In genomic region chr1:148151911-148152391, GRCh38 we compare ENCODE assay signal across 8 cellular contexts. TPM values are rescaled to one million over a fixed set of nuclear protein-coding genes. Genes with fewer than 3 reads are reported as not detected.
A peak's percentile ranks its signal among the peaks of the same experiment; 100 is the strongest.
DNase-seq lines count a peak whose midpoint lies in the region; ATAC-seq lines count a peak whose summit lies in the region.
"Not testable (repeated sequence)": the region's sequence is repeated elsewhere in the genome, so short reads cannot be mapped to it uniquely, and the experiment has no call there.

NBPF11 (minus strand) TSS chr1:148152281; CDS start chr1:148127003, 25,278 bp downstream.

- H3K36me3 ChIP-seq in CD4-positive, CD25-positive, alpha-beta regulatory T cell (ENCODE audit: control insufficient read depth, insufficient read depth, low read length); NT2/D1 (ENCODE audit: insufficient read depth, insufficient read length, low read length); mesendoderm (ENCODE audit: control insufficient read depth, insufficient read depth, low read length): not testable (repeated sequence)

- H3K4me1 ChIP-seq in CD4-positive, CD25-positive, alpha-beta regulatory T cell (ENCODE audit: control insufficient read depth, insufficient read depth, low read length, poor library complexity, severe bottlenecking); NT2/D1 (ENCODE audit: insufficient read depth, insufficient read length); mesendoderm (ENCODE audit: control insufficient read depth, low read depth, low read length): not testable (repeated sequence)

- H3K9ac ChIP-seq in NT2/D1 (ENCODE audit: insufficient read length, low read depth) (peak within 1 kb of the TSS; percentile 82), mesendoderm (ENCODE audit: low read length) (peak within 1 kb of the TSS; percentile 74)

- H3K23ac ChIP-seq in mesendoderm (ENCODE audit: low read length), result peak within 1 kb of the TSS; percentile 45

- H3K9me3 ChIP-seq in CD4-positive, CD25-positive, alpha-beta regulatory T cell (ENCODE audit: control insufficient read depth in 2 of 2, low read length in 2 of 2); NT2/D1 (ENCODE audit: insufficient read depth, low read length): not testable (repeated sequence)

- H3K56ac ChIP-seq in mesendoderm (ENCODE audit: low read length), result peak within 1 kb of the TSS; percentile 73

- H3K27me3 Mint-ChIP-seq in CD4-positive, CD25-positive, alpha-beta regulatory T cell, result not testable (repeated sequence)

- peak; percentile 92 to 94 for ATAC-seq in CD4-positive, CD25-positive, alpha-beta regulatory T cell (ENCODE audit: low read depth in 2 of 2)
- peak; percentile 73 for ATAC-seq in GM21515 (IDR thresholded peaks at IDR 0.05; ENCODE audit: unreplicated experiment)

- peak within 1 kb of the TSS; percentile 43 for H3K18ac ChIP-seq in mesendoderm (ENCODE audit: low read length)

- H4K8ac ChIP-seq in mesendoderm (ENCODE audit: low read depth, low read length), result peak within 1 kb of the TSS; percentile 86

- H3K4me3 Mint-ChIP-seq in CD4-positive, CD25-positive, alpha-beta regulatory T cell, result peak within 1 kb of the TSS; percentile 96 to 97 (median 96)

- H3K36me3 Mint-ChIP-seq in CD4-positive, CD25-positive, alpha-beta regulatory T cell, result not testable (repeated sequence)

- H2AK5ac ChIP-seq in mesendoderm (ENCODE audit: low read length), result not testable (repeated sequence)

- not testable (repeated sequence) for H2BK5ac ChIP-seq in mesendoderm (ENCODE audit: low read length)

- peak within 1 kb of the TSS; percentile 25 for H3K4me2 ChIP-seq in mesendoderm (ENCODE audit: low read length)

- H3K27me3 ChIP-seq in CD4-positive, CD25-positive, alpha-beta regulatory T cell (ENCODE audit: control insufficient read depth, insufficient read depth, low read length); NT2/D1 (ENCODE audit: insufficient read depth, insufficient read length); mesendoderm (ENCODE audit: insufficient read depth, low read length, poor library complexity): not testable (repeated sequence)

- peak within 1 kb of the TSS; percentile 47 for H3K27ac ChIP-seq in CD4-positive, CD25-positive, alpha-beta regulatory T cell (ENCODE audit: insufficient read depth, low read length, poor library complexity, severe bottlenecking)
- H3K27ac ChIP-seq in mesendoderm (ENCODE audit: low read depth, low read length), result peak within 1 kb of the TSS; percentile 93

- not testable (repeated sequence) for H2BK15ac ChIP-seq in mesendoderm (replicated peaks; ENCODE audit: low read depth)

- H3K4ac ChIP-seq in mesendoderm (ENCODE audit: low read depth, low read length), result peak within 1 kb of the TSS; percentile 65

- not testable (repeated sequence) for H3K79me2 ChIP-seq in mesendoderm (ENCODE audit: control insufficient read depth, insufficient read depth, low read length)

- not testable (repeated sequence) for H2BK120ac ChIP-seq in mesendoderm (ENCODE audit: low read depth, low read length)

- H3K4me3 ChIP-seq in CD4-positive, CD25-positive, alpha-beta regulatory T cell (ENCODE audit: low read depth, low read length), result peak within 1 kb of the TSS; percentile 59
- peak within 1 kb of the TSS; percentile 74 for H3K4me3 ChIP-seq in NT2/D1 (ENCODE audit: insufficient read length, low read depth)
- peak within 1 kb of the TSS; percentile 46 for H3K4me3 ChIP-seq in mesendoderm (ENCODE audit: low read length)

- peak within 1 kb of the TSS; percentile 92 to 97 (median 95) for H3K27ac Mint-ChIP-seq in CD4-positive, CD25-positive, alpha-beta regulatory T cell

- no CpG with 5 or more reads among the region's 41 CpGs for WGBS in mesendoderm (ENCODE audit: extremely low coverage, insufficient coverage, low lambda C conversion rate)

- not testable (repeated sequence) for H3K9me3 Mint-ChIP-seq in CD4-positive, CD25-positive, alpha-beta regulatory T cell

- DNase-seq in CD4-positive, CD25-positive, alpha-beta regulatory T cell, result peak; percentile 73 to 89 (median 79)
- DNase-seq in HUDEP-2 (lab: John Stamatoyannopoulos, UW; ENCODE audit: unreplicated experiment in 76 of 76), result peak in 74 of 76 experiments; percentile 5 to 87 (median 70)
- peak; percentile 87 for DNase-seq in NT2/D1 (ENCODE audit: low read depth, low spot score)
- DNase-seq in activated CD8-positive, alpha-beta memory T cell treated with anti-CD3 and anti-CD28 coated beads for 24 hours, result peak; percentile 92
- peak; percentile 66 for DNase-seq in effector CD8-positive, alpha-beta T cell (lab: John Stamatoyannopoulos, UW)
- peak; percentile 94 for DNase-seq in mesendoderm
- peak; percentile 43 to 70 (median 58) for DNase-seq in stimulated activated CD4-positive, alpha-beta T cell treated with anti-CD3 and anti-CD28 coated beads, TNF-alpha, amount 100 ng/mL, for 1 hour (ENCODE audit: low read depth in 3 of 3, low spot score in 1 of 3)

- H4K5ac ChIP-seq in mesendoderm (ENCODE audit: low read length), result not testable (repeated sequence)

- H3K4me1 Mint-ChIP-seq in CD4-positive, CD25-positive, alpha-beta regulatory T cell, result peaks cover 0 to 28% (median 4%) of the 10 kb centered on the region in 4 donors

- not testable (repeated sequence) for H3K79me1 ChIP-seq in mesendoderm (ENCODE audit: low read length)

RNA-seq across cellular contexts. Expression of gene NBPF11, which starts in this region (rescaled TPM):
- total RNA-seq in CD4-positive, CD25-positive, alpha-beta regulatory T cell, result 22.6 TPM
- 1 to 10 TPM in 3 of 4 donors, under 1 TPM in 1; 0.92 to 2.2 (median 1.7) TPM for polyA plus RNA-seq in CD4-positive, CD25-positive, alpha-beta regulatory T cell
- 3.8 TPM for polyA plus RNA-seq in mesendoderm (2013, experiment 1 of 2)
- polyA plus RNA-seq in mesendoderm (2013, experiment 2 of 2), result 3.6 TPM

Comparison
In these comparisons a context has a peak if more than half of its experiments do, and no peak if none do; other contexts are left out.
1. Peak in every context shown above with its lines: DNase-seq, ATAC-seq, H3K4me3 ChIP-seq and H3K27ac ChIP-seq.